8 cellular contexts compared by ENCODE assay signal in genomic region chr15:76311071-76311956, GRCh38. TPM values are rescaled to one million over a fixed set of nuclear protein-coding genes. Genes with fewer than 3 reads are reported as not detected.
DNase-seq lines count a peak whose midpoint lies in the region; ATAC-seq and TF ChIP-seq lines count a peak whose summit lies in the region.

ETFA (minus strand) TSS chr15:76311469; CDS start chr15:76311388, 81 bp downstream.

- H3K27ac ChIP-seq in CD4-positive, alpha-beta memory T cell (ENCODE audit: low read depth, low read length) = peak within 1 kb of the TSS; percentile 72
- peak within 1 kb of the TSS; percentile 73 for H3K27ac ChIP-seq in ectodermal cell (ENCODE audit: insufficient read depth, low read depth, low read length, poor library complexity, severe bottlenecking)
- H3K27ac ChIP-seq in lower lobe of right lung = peak within 1 kb of the TSS; percentile 86

- DNase-seq in CD4-positive, alpha-beta memory T cell = peak; percentile 81 to 86 (median 84)
- DNase-seq in HK-2 (ENCODE audit: unreplicated experiment) (peak; percentile 91), NCI-H82 treated with DMSO at 0.1 percent for 48 hours (lab: John Stamatoyannopoulos, UW; ENCODE audit: unreplicated experiment) (peak; percentile 97), lower lobe of right lung (peak; percentile 99)
- peak; percentile 96 for DNase-seq in activated CD4-positive, alpha-beta memory T cell treated with anti-CD3 and anti-CD28 coated beads, Interleukin-2, amount 10 ng/mL, durations not matched to agents 7 days and 5 days
- DNase-seq in stimulated activated CD4-positive, alpha-beta T cell treated with anti-CD3 and anti-CD28 coated beads, TNF-alpha, amount 100 ng/mL, for 1 hour (ENCODE audit: low read depth in 3 of 3, low spot score in 1 of 3) = peak; percentile 65 to 81 (median 65)

- CTCF ChIA-PET in CD4-positive, alpha-beta memory T cell (lab: Charles Lee; ENCODE audit: partially characterized antibody) = interaction anchor here (1.1 to 1.6 kb wide), 3 partner anchors 11 to 25 kb away, joined by 3 to 5 read pairs (median 4); no protein-coding TSS in a partner anchor
- CTCF ChIA-PET in activated CD4-positive, alpha-beta memory T cell treated with anti-CD3 and anti-CD28 coated beads, Interleukin-2, amount 10 ng/mL, durations not matched to agents 7 days and 5 days (lab: Charles Lee) = interaction anchor here (0.7 to 2.4 kb wide), 4 partner anchors 23 to 29 kb away, joined by 3 to 10 read pairs (median 3); partner anchors contain the start of gene ISL2

- ATAC-seq in GM19455 (IDR thresholded peaks at IDR 0.05; ENCODE audit: unreplicated experiment) (peak; percentile 98), lower lobe of right lung (peak; percentile 99 to 100)

- H3K4me1 ChIP-seq in CD4-positive, alpha-beta memory T cell (ENCODE audit: insufficient read depth, low read length) = peaks cover 21% of the 10 kb centered on the region
- H3K4me1 ChIP-seq in ectodermal cell (ENCODE audit: control insufficient read depth, insufficient read depth, low read length) = no peaks in the 10 kb centered on the region
- peaks cover 15% of the 10 kb centered on the region for H3K4me1 ChIP-seq in lower lobe of right lung

- peak within 1 kb of the TSS; percentile 51 to 74 for H3K4me3 ChIP-seq in CD4-positive, alpha-beta memory T cell (ENCODE audit: low read length in 2 of 2)
- peak within 1 kb of the TSS; percentile 68 for H3K4me3 ChIP-seq in ectodermal cell (ENCODE audit: insufficient read depth, low read depth, low read length)
- H3K4me3 ChIP-seq in lower lobe of right lung = peak within 1 kb of the TSS; percentile 73

- peaks cover 22 to 44% (median 33%) of the 10 kb centered on the region in 4 donors for H3K4me1 Mint-ChIP-seq in CD4-positive, alpha-beta memory T cell
- peaks cover 26% of the 10 kb centered on the region for H3K4me1 Mint-ChIP-seq in activated CD4-positive, alpha-beta memory T cell treated with anti-CD3 and anti-CD28 coated beads, Interleukin-2, amount 10 ng/mL, durations not matched to agents 7 days and 5 days

- no peaks in the 10 kb centered on the region for H3K9me3 ChIP-seq in CD4-positive, alpha-beta memory T cell (ENCODE audit: control insufficient read depth in 1 of 2, low read length in 2 of 2)
- H3K9me3 ChIP-seq in ectodermal cell (ENCODE audit: control insufficient read depth, low read length) (no peaks in the 10 kb centered on the region), lower lobe of right lung (no peaks in the 10 kb centered on the region)

- H3K27ac Mint-ChIP-seq in CD4-positive, alpha-beta memory T cell = peak within 1 kb of the TSS; percentile 59 to 94 (median 91)
- H3K27ac Mint-ChIP-seq in activated CD4-positive, alpha-beta memory T cell treated with anti-CD3 and anti-CD28 coated beads, Interleukin-2, amount 10 ng/mL, durations not matched to agents 7 days and 5 days = peak within 1 kb of the TSS; percentile 76

- intact Hi-C loops in CD4-positive, alpha-beta memory T cell (cut with micrococcal nuclease) = loop anchor here (1.0 to 10.0 kb wide), 3 partner anchors 25 to 1113 kb away; partner anchors contain the start of genes HMG20A and PEAK1
- intact Hi-C loops in lower lobe of right lung (cut with DNase I) = no loop called here

- H3K36me3 Mint-ChIP-seq in CD4-positive, alpha-beta memory T cell = peaks cover 3 to 5% of the 10 kb centered on the region in 2 donors
- peaks cover 3% of the 10 kb centered on the region for H3K36me3 Mint-ChIP-seq in activated CD4-positive, alpha-beta memory T cell treated with anti-CD3 and anti-CD28 coated beads, Interleukin-2, amount 10 ng/mL, durations not matched to agents 7 days and 5 days (ENCODE audit: low read depth)

- no peak for TF ChIP-seq CTCF in lower lobe of right lung (IDR thresholded peaks at IDR 0.05)

- peaks cover 0 to 3% (median 0%) of the 10 kb centered on the region in 8 donors for H3K9me3 Mint-ChIP-seq in CD4-positive, alpha-beta memory T cell
- no peaks in the 10 kb centered on the region for H3K9me3 Mint-ChIP-seq in activated CD4-positive, alpha-beta memory T cell treated with anti-CD3 and anti-CD28 coated beads, Interleukin-2, amount 10 ng/mL, durations not matched to agents 7 days and 5 days

- no peaks in the 10 kb centered on the region for H3K27me3 ChIP-seq in CD4-positive, alpha-beta memory T cell (ENCODE audit: insufficient read depth, low read length)
- H3K27me3 ChIP-seq in ectodermal cell (ENCODE audit: control insufficient read depth, insufficient read depth, low read length, poor library complexity, severe bottlenecking) = no peaks in the 10 kb centered on the region
- H3K27me3 ChIP-seq in lower lobe of right lung (ENCODE audit: low read depth) = no peaks in the 10 kb centered on the region

- POLR2A ChIA-PET in CD4-positive, alpha-beta memory T cell (lab: Charles Lee; ENCODE audit: partially characterized antibody) = interaction anchor here (0.7 to 1.5 kb wide), 5 partner anchors 25 to 696 kb away, joined by 3 to 5 read pairs (median 3); partner anchors contain the start of gene PSTPIP1
- POLR2A ChIA-PET in activated CD4-positive, alpha-beta memory T cell treated with anti-CD3 and anti-CD28 coated beads, Interleukin-2, amount 10 ng/mL, durations not matched to agents 7 days and 5 days (lab: Charles Lee) = interaction anchor here (0.8 to 2.1 kb wide), 5 partner anchors 13 to 34 kb away, joined by 3 to 13 read pairs (median 4); partner anchors contain the start of gene ISL2

- H3K27me3 Mint-ChIP-seq in CD4-positive, alpha-beta memory T cell = peaks cover 0 to 1% of the 10 kb centered on the region in 2 donors
- H3K27me3 Mint-ChIP-seq in activated CD4-positive, alpha-beta memory T cell treated with anti-CD3 and anti-CD28 coated beads, Interleukin-2, amount 10 ng/mL, durations not matched to agents 7 days and 5 days = peaks cover 3% of the 10 kb centered on the region

- 6 to 7% methylated on average over 60 of the region's 60 CpGs for WGBS in ectodermal cell, 2 experiments

- H3K4me3 Mint-ChIP-seq in CD4-positive, alpha-beta memory T cell = peak within 1 kb of the TSS; percentile 88 to 96 (median 92)
- peak within 1 kb of the TSS; percentile 89 for H3K4me3 Mint-ChIP-seq in activated CD4-positive, alpha-beta memory T cell treated with anti-CD3 and anti-CD28 coated beads, Interleukin-2, amount 10 ng/mL, durations not matched to agents 7 days and 5 days

- no peaks in the 10 kb centered on the region for H3K36me3 ChIP-seq in CD4-positive, alpha-beta memory T cell (ENCODE audit: insufficient read depth, low read length)
- H3K36me3 ChIP-seq in ectodermal cell (ENCODE audit: control insufficient read depth, insufficient read depth, low read length) (no peaks in the 10 kb centered on the region), lower lobe of right lung (no peaks in the 10 kb centered on the region)

RNA-seq across cellular contexts. Expression of gene ETFA, which starts in this region (rescaled TPM):
- 10 to 100 TPM; 47.7 to 49.4 TPM for total RNA-seq in CD4-positive, alpha-beta memory T cell
- 100 to 1,000 TPM; 104 to 106 TPM for polyA plus RNA-seq in CD4-positive, alpha-beta memory T cell
- 100 to 1,000 TPM; 109 to 112 TPM for total RNA-seq in activated CD4-positive, alpha-beta memory T cell treated with anti-CD3 and anti-CD28 coated beads, Interleukin-2, amount 10 ng/mL, durations not matched to agents 7 days and 5 days
- 119 TPM for polyA plus RNA-seq in ectodermal cell (2013, experiment 1 of 4)
- polyA plus RNA-seq in ectodermal cell (2013, experiment 2 of 4) = 116 TPM
- 102 TPM for polyA plus RNA-seq in ectodermal cell (2013, experiment 3 of 4)
- 110 TPM for polyA plus RNA-seq in ectodermal cell (2013, experiment 4 of 4)
- total RNA-seq in lower lobe of right lung = 81.2 TPM

Comparison
In these comparisons a context has a peak if more than half of its experiments do, and no peak if none do; other contexts are left out.
1. Peak in every context shown above with its lines: DNase-seq, ATAC-seq, H3K4me3 ChIP-seq and H3K27ac ChIP-seq.